In genomic region chr2:965640-966147, GRCh38 we compare ENCODE assay signal across 22 cellular contexts. TPM values are rescaled to one million over a fixed set of nuclear protein-coding genes. Genes with fewer than 3 reads are reported as not detected.
A peak's percentile ranks its signal among the peaks of the same experiment; 100 is the strongest.
DNase-seq lines count a peak whose midpoint lies in the region; ATAC-seq, FAIRE-seq and TF ChIP-seq lines count a peak whose summit lies in the region.
"Had no signal": no experiment of that assay in that cellular context is flagged by ENCODE, and none has a peak within 500 bp of the region (broad histone marks: within the 10 kb centered on the region; RNA-seq: fewer than 3 reads in every experiment).

No MANE protein-coding gene starts in this region.

- no peak overlapping the region for H2AFZ ChIP-seq in HepG2 (ENCODE audit: low read length)
- no peak overlapping the region for H2AFZ ChIP-seq in osteoblast (ENCODE audit: low read length)

- no peak for TF ChIP-seq CTCF in esophagus muscularis mucosa (IDR thresholded peaks at IDR 0.05)
- no peak for TF ChIP-seq CTCF in HepG2 (CRISPR knock-in tag; IDR thresholded peaks at IDR 0.05)
- no peak for TF ChIP-seq CTCF in osteoblast (IDR thresholded peaks at IDR 0.05; ENCODE audit: extremely low read depth, low read depth, low read length)
- TF ChIP-seq CTCF in upper lobe of left lung (IDR thresholded peaks at IDR 0.05), result no peak

- ATAC-seq in HepG2 (peak; percentile 25; the same call in 2 of the 3 replicates), upper lobe of left lung (ENCODE audit: low FRiP score in 2 of 2) (peak; percentile 35 to 51)

- FAIRE-seq in HepG2 (lab: Jason Lieb, UNC), result no peak
- FAIRE-seq: D721Med, GM12892, GM18507, H1, HTR-8/SVneo had no signal

- H3K27me3 ChIP-seq in esophagus muscularis mucosa, result peaks cover 0 to 11% (median 0%) of the 10 kb centered on the region in 4 donors
- H3K27me3 ChIP-seq in HepG2 (ENCODE audit: control insufficient read depth in 1 of 2, insufficient read depth in 2 of 2, low read length in 2 of 2), result peaks cover 0 to 9% of the 10 kb centered on the region in 2 experiments; a peak in 3 of 5 replicates
- H3K27me3 ChIP-seq in osteoblast (ENCODE audit: insufficient read depth, low read length), result no peaks in the 10 kb centered on the region
- no peaks in the 10 kb centered on the region for H3K27me3 ChIP-seq in upper lobe of left lung

- intact Hi-C loops in esophagus muscularis mucosa (cut with DNase I) (no loop called here), HepG2 (cut with micrococcal nuclease; ENCODE audit: unreplicated experiment) (no loop called here)

- no peak overlapping the region for H3K4me3 ChIP-seq in esophagus muscularis mucosa
- no peak overlapping the region for H3K4me3 ChIP-seq in HepG2 (replicated peaks in 1 of 3; ENCODE audit: insufficient read depth in 1 of 3, low read depth in 2 of 3, low read length in 3 of 3)
- no peak overlapping the region for H3K4me3 ChIP-seq in osteoblast (ENCODE audit: insufficient read depth, low read length)
- no peak overlapping the region for H3K4me3 ChIP-seq in upper lobe of left lung

- H3K27ac ChIP-seq in esophagus muscularis mucosa (replicated peaks in 1 of 4) (no peak overlapping the region), HepG2 (ENCODE audit: extremely low read length, insufficient read depth, low read length) (no peak overlapping the region), osteoblast (ENCODE audit: low read depth, low read length) (no peak overlapping the region), upper lobe of left lung (no peak overlapping the region)
- H3K27ac ChIP-seq: C4-2B had no signal

- DNase-seq in esophagus muscularis mucosa (ENCODE audit: extremely low spot score) (peak; percentile 70), HepG2 (ENCODE audit: low spot score) (no peak), osteoblast (ENCODE audit: insufficient read length, low spot score, missing footprints) (peak; percentile 35), upper lobe of left lung (peak in 1 of 2 donors; percentile 61), DMS114 treated with DMSO at 0.1 percent for 48 hours (lab: John Stamatoyannopoulos, UW; ENCODE audit: unreplicated experiment) (no peak), hepatic stellate cell (ENCODE audit: low spot score) (no peak)
- no peak for DNase-seq in stimulated activated CD4-positive, alpha-beta T cell treated with anti-CD3 and anti-CD28 coated beads, Interleukin-4, amount 100 ng/mL, for 24 hours
- DNase-seq: ACHN; Caco-2; CD4-positive, alpha-beta T cell; DMS153; DMS79; GDM1; H9 had no signal

- TF ChIP-seq POLR2A in esophagus muscularis mucosa (IDR thresholded peaks at IDR 0.05; ENCODE audit: low read depth) (no peak), HepG2 (IDR thresholded peaks at IDR 0.05; ENCODE audit: insufficient read depth in 1 of 2, low read depth in 2 of 2, low read length in 2 of 2) (no peak), upper lobe of left lung (IDR thresholded peaks at IDR 0.05) (no peak)

- H3K4me2 ChIP-seq in HepG2 (ENCODE audit: low read depth, low read length) (no peak overlapping the region), osteoblast (ENCODE audit: insufficient read depth, low read length) (no peak overlapping the region)

- CTCF ChIA-PET in HepG2 (lab: Yijun Ruan, JAX; ENCODE audit: low intra/inter-chr PET ratio, low total read pairs), result no interaction called here

- in situ Hi-C loops in HepG2 (cut with HindIII; ENCODE audit: extremely low pct_ligation_motif_present, low pct_unique_long_range_greater_than_20kb), result no loop called here

- H3K9me3 ChIP-seq in esophagus muscularis mucosa (peaks cover 0 to 15% (median 8%) of the 10 kb centered on the region in 4 donors), HepG2 (ENCODE audit: low read length) (peaks cover 9% of the 10 kb centered on the region; the same call in 1 of the 2 replicates), osteoblast (ENCODE audit: low read depth, low read length) (no peaks in the 10 kb centered on the region), upper lobe of left lung (peaks cover 0 to 8% (median 3%) of the 10 kb centered on the region in 4 donors)
- H3K9me3 ChIP-seq: Caco-2 had no signal

- H3K4me1 ChIP-seq in esophagus muscularis mucosa (no peaks in the 10 kb centered on the region), HepG2 (ENCODE audit: insufficient read depth, low read length) (no peaks in the 10 kb centered on the region), osteoblast (ENCODE audit: insufficient read depth, low read length) (peaks cover 11% of the 10 kb centered on the region), upper lobe of left lung (no peaks in the 10 kb centered on the region)
- H3K4me1 ChIP-seq: Caco-2 had no signal

- no TSS peak for BruUV-seq in HepG2 (replicated peaks; lab: Mats Ljungman, UMichigan)

- H3K36me3 ChIP-seq in esophagus muscularis mucosa, result no peaks in the 10 kb centered on the region
- H3K36me3 ChIP-seq in HepG2 (replicated peaks in 1 of 2; ENCODE audit: control insufficient read depth in 1 of 2, insufficient read depth in 2 of 2, low read length in 2 of 2), result no peaks in the 10 kb centered on the region
- H3K36me3 ChIP-seq in osteoblast (ENCODE audit: insufficient read depth, low read length), result no peaks in the 10 kb centered on the region
- H3K36me3 ChIP-seq in upper lobe of left lung, result no peaks in the 10 kb centered on the region

- H3K79me2 ChIP-seq in HepG2 (ENCODE audit: insufficient read depth, low read length) (no peaks in the 10 kb centered on the region), osteoblast (ENCODE audit: insufficient read depth, low read length) (no peaks in the 10 kb centered on the region)

- over 99% methylated on average over 10 of the region's 12 CpGs for WGBS in esophagus muscularis mucosa
- WGBS in HepG2 (ENCODE audit: low lambda C conversion rate), result 39% methylated on average over 12 of the region's 12 CpGs
- 90 to 96% methylated on average over 10 to 11 of the region's 12 CpGs for WGBS in upper lobe of left lung, 2 donors

- H3K9ac ChIP-seq in HepG2 (ENCODE audit: insufficient read depth, low read depth, low read length), result no peak overlapping the region

- TF ChIP-seq EP300 in esophagus muscularis mucosa (IDR thresholded peaks at IDR 0.05), result no peak
- TF ChIP-seq EP300 in HepG2 (IDR thresholded peaks at IDR 0.05; ENCODE audit: low read depth in 2 of 2, low read length in 2 of 2), result no peak
- no peak for TF ChIP-seq EP300 in HepG2 (CRISPR knock-in tag; IDR thresholded peaks at IDR 0.05; ENCODE audit: borderline replicate concordance)
- TF ChIP-seq EP300 in upper lobe of left lung (IDR thresholded peaks at IDR 0.05), result no peak

- TF ChIP-seq RAD21 in HepG2 (CRISPR knock-in tag; IDR thresholded peaks at IDR 0.05), result no peak

- H4K20me1 ChIP-seq in HepG2 (ENCODE audit: insufficient read depth, low read length) (no peaks in the 10 kb centered on the region), osteoblast (ENCODE audit: insufficient read depth, low read length) (no peaks in the 10 kb centered on the region)

- POLR2A ChIA-PET in HepG2 (lab: Yijun Ruan, JAX), result no interaction called here

TF ChIP-seq in HepG2, 621 proteins besides CTCF, POLR2A, EP300 and RAD21:
- TF ChIP-seq SALL1 (CRISPR knock-in tag; IDR thresholded peaks at IDR 0.05) (no peak), LBX2 (CRISPR knock-in tag; IDR thresholded peaks at IDR 0.05; ENCODE audit: borderline replicate concordance) (no peak)

RNA-seq across cellular contexts. Expression of gene SNTG2, which starts 15.0 kb away (rescaled TPM):
- total RNA-seq in esophagus muscularis mucosa, result 1 to 10 TPM; 3.3 to 7.4 (median 4.5) TPM
- total RNA-seq in HepG2 (2016; rRNA removed; fragmentation: Illumina TruSeq; extraction: Trizol), result not detected in 2 replicates
- not detected in 2 replicates for total RNA-seq in HepG2 (2016; cell fraction: cytosol; rRNA removed; fragmentation: Illumina TruSeq; extraction: Trizol; ENCODE audit: low read depth)
- total RNA-seq in HepG2 (2016; cell fraction: insoluble cytoplasmic fraction; rRNA removed; fragmentation: Illumina TruSeq; extraction: Trizol), result not detected in 2 replicates
- total RNA-seq in HepG2 (2016; cell fraction: membrane; rRNA removed; fragmentation: Illumina TruSeq; extraction: Trizol), result not detected in 2 replicates
- not detected in 2 replicates for total RNA-seq in HepG2 (2016; cell fraction: nucleus; rRNA removed; fragmentation: Illumina TruSeq; extraction: Trizol)
- polyA plus RNA-seq in HepG2 (2011; rRNA removed), result not detected in 2 replicates
- polyA plus RNA-seq in HepG2 (2011; cell fraction: cytosol; rRNA removed), result not detected in 2 replicates
- not detected in 2 replicates for polyA plus RNA-seq in HepG2 (2011; cell fraction: nucleus; rRNA removed)
- not detected in 2 replicates for polyA plus RNA-seq in HepG2 (2012)
- not detected in 2 replicates for polyA plus RNA-seq in HepG2 (2016; cell fraction: cytosol; fragmentation: Illumina TruSeq; extraction: Trizol; ENCODE audit: low read depth)
- not detected in 2 replicates for polyA plus RNA-seq in HepG2 (2016; cell fraction: insoluble cytoplasmic fraction; fragmentation: Illumina TruSeq; extraction: Trizol; ENCODE audit: low read depth)
- polyA plus RNA-seq in HepG2 (2016; cell fraction: membrane; fragmentation: Illumina TruSeq; extraction: Trizol; ENCODE audit: low read depth), result not detected in 2 replicates
- not detected in 2 replicates for polyA plus RNA-seq in HepG2 (2016; cell fraction: nucleus; fragmentation: Illumina TruSeq; extraction: Trizol; ENCODE audit: insufficient read depth, low read depth)
- polyA minus RNA-seq in HepG2 (2011; rRNA and poly(A)+ RNA removed; ENCODE audit: low replicate concordance), result not detected in 2 replicates
- not detected in 2 replicates for polyA minus RNA-seq in HepG2 (2011; cell fraction: cytosol; rRNA and poly(A)+ RNA removed)
- not detected in 2 replicates for polyA minus RNA-seq in HepG2 (2011; cell fraction: nucleus; rRNA and poly(A)+ RNA removed)
- 1.4 and 2.1 TPM in 2 replicates for total RNA-seq in osteoblast
- total RNA-seq in upper lobe of left lung, result 10 to 100 TPM in 1 of 6 donors, 1 to 10 TPM in 5; 1.1 to 13.6 (median 3.0) TPM
- total RNA-seq: Caco-2, Daoy had no signal
- polyA plus RNA-seq: IgD-negative memory B cell had no signal

Comparison
In these comparisons a context has a peak if more than half of its experiments do, and no peak if none do; other contexts are left out.
1. DNase-seq: peak in esophagus muscularis mucosa (single experiment) and osteoblast (single experiment); none in HepG2 (single experiment), DMS114 treated with DMSO at 0.1 percent for 48 hours (single experiment), hepatic stellate cell (single experiment) and stimulated activated CD4-positive, alpha-beta T cell treated with anti-CD3 and anti-CD28 coated beads, Interleukin-4, amount 100 ng/mL, for 24 hours (single experiment).